Comparison of ENCODE assay signal across 1 cellular context in the genomic region with DNA sequence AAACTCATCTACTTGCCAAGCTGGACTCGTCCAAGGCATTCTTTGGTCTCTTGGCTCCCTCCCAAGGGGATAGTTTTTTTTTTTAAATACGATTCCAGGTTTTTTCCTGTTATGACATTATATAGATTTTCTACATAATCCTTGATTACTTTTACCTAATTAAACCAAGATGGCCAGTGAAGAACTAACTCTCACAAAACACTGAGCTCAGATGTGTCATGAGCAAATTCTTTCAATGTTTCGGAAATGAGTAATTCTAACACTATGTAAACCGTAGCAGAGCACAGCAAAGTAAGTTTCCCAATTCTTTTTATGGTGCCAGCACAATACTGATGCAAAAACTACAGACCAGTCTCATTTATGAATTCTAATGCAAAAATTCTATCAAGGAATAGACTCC.
TF ChIP-seq lines count a peak whose summit lies in the region.

No MANE protein-coding gene starts in this region.

TF ChIP-seq in WTC11, 78 proteins besides CTCF, POLR2A, EP300 and RAD21 (continued from another document):
- TF ChIP-seq ZBTB43 (CRISPR knock-in tag; IDR thresholded peaks at IDR 0.05), result no peak
- TF ChIP-seq SMAD3 (CRISPR knock-in tag; IDR thresholded peaks at IDR 0.05; ENCODE audit: borderline replicate concordance), result no peak
- TF ChIP-seq ZNF121 (CRISPR knock-in tag; IDR thresholded peaks at IDR 0.05), result no peak
